ENCODE assay signal across 9 cellular contexts in the genomic region with DNA sequence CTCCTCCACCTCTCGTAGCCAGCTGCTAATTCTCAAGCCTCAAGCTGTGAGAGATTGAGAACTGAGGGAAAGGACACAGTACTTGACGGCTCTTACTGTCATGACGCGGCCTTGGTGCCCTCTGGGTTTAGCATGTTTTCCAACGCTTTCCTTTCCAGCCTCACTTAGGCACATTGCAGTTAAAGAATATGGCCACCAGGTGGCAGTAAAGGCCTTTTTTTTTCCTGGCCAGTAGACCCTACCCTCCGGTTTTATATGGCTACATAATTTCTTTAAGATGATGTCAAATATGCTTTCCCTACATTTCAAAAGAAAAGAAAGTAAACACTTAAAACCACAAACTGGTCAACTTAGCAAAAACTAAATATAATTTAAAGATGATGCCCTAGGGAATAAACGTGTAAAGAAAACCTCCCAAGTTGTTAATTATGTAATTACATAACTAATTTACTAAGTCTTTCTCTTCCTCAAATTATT. TPM values are rescaled to one million over a fixed set of nuclear protein-coding genes. Genes with fewer than 3 reads are reported as not detected.
DNase-seq lines count a peak whose midpoint lies in the region; ATAC-seq and TF ChIP-seq lines count a peak whose summit lies in the region.
"Had no signal": no experiment of that assay in that cellular context is flagged by ENCODE, and none has a peak within 500 bp of the region (broad histone marks: within the 10 kb centered on the region; RNA-seq: fewer than 3 reads in every experiment).

No MANE protein-coding gene starts in this region.

- peaks cover 38 to 51% (median 43%) of the 10 kb centered on the region in 3 donors for H3K4me1 Mint-ChIP-seq in IgD-negative memory B cell
- H3K4me1 Mint-ChIP-seq in natural killer cell treated with Interleukin-12 subunit alpha and Interleukin-12 subunit beta and Interleukin-15 and Interleukin-18, amount 100 ng/mL, for 72 hours (ENCODE audit: low read depth in 2 of 2), result peaks cover 22 to 28% of the 10 kb centered on the region in 2 donors

- H3K27ac ChIP-seq in thyroid gland, result no peak overlapping the region

- no peak for TF ChIP-seq POLR2A in thyroid gland (IDR thresholded peaks at IDR 0.05)

- H3K9me3 ChIP-seq in thyroid gland, result no peaks in the 10 kb centered on the region

- 12 to 14% methylated on average over 7 of the region's 7 CpGs for WGBS in thyroid gland, 2 donors

- DNase-seq in DMS53 (lab: John Stamatoyannopoulos, UW) (peak; percentile 93), NOMO-1 treated with dmso at 0.1 percent for 144 hours (lab: John Stamatoyannopoulos, UW; ENCODE audit: unreplicated experiment) (peak; percentile 48), thyroid gland (peak; percentile 58 to 64)
- DNase-seq in activated CD8-positive, alpha-beta memory T cell treated with anti-CD3 and anti-CD28 coated beads for 24 hours, result peak; percentile 77
- no peak for DNase-seq in natural killer cell treated with Interleukin-12 subunit alpha and Interleukin-12 subunit beta and Interleukin-15 and Interleukin-18, amount 100 ng/mL, for 72 hours (ENCODE audit: low spot score)

- H3K9me3 Mint-ChIP-seq in IgD-negative memory B cell, result no peaks in the 10 kb centered on the region
- no peaks in the 10 kb centered on the region for H3K9me3 Mint-ChIP-seq in natural killer cell treated with Interleukin-12 subunit alpha and Interleukin-12 subunit beta and Interleukin-15 and Interleukin-18, amount 100 ng/mL, for 72 hours
- H3K9me3 Mint-ChIP-seq: activated naive CD4-positive, alpha-beta T cell treated with anti-CD3 and anti-CD28 coated beads, Interleukin-2, amount 50 U/mL, for 24 hours had no signal

- ATAC-seq in esophagus mucosa, result peak; percentile 80
- peak; percentile 70 to 73 for ATAC-seq in natural killer cell treated with Interleukin-12 subunit alpha and Interleukin-12 subunit beta and Interleukin-15 and Interleukin-18, amount 100 ng/mL, for 72 hours
- no peak for ATAC-seq in GM18517 (IDR thresholded peaks at IDR 0.05; ENCODE audit: unreplicated experiment)

- H3K4me3 ChIP-seq in thyroid gland (replicated peaks in 1 of 3), result no peak overlapping the region

- peak overlapping the region in 2 of 4 donors; percentile 22 to 83 for H3K4me3 Mint-ChIP-seq in IgD-negative memory B cell
- peak overlapping the region; percentile 61 for H3K4me3 Mint-ChIP-seq in natural killer cell treated with Interleukin-12 subunit alpha and Interleukin-12 subunit beta and Interleukin-15 and Interleukin-18, amount 100 ng/mL, for 72 hours
- H3K4me3 Mint-ChIP-seq: activated naive CD4-positive, alpha-beta T cell treated with anti-CD3 and anti-CD28 coated beads, Interleukin-2, amount 50 U/mL, for 24 hours had no signal

- no peaks in the 10 kb centered on the region for H3K27me3 ChIP-seq in thyroid gland

- intact Hi-C loops in thyroid gland (cut with DNase I), result loop anchor here (10.0 kb wide), 2 partner anchors 294 to 404 kb away; a partner anchor contains a TSS

- no peaks in the 10 kb centered on the region for H3K4me1 ChIP-seq in thyroid gland

- TF ChIP-seq CTCF in thyroid gland (IDR thresholded peaks at IDR 0.05), result peak; percentile 75 to 97 (median 86)

- peaks cover 4% of the 10 kb centered on the region for H3K36me3 Mint-ChIP-seq in IgD-negative memory B cell
- no peaks in the 10 kb centered on the region for H3K36me3 Mint-ChIP-seq in natural killer cell treated with Interleukin-12 subunit alpha and Interleukin-12 subunit beta and Interleukin-15 and Interleukin-18, amount 100 ng/mL, for 72 hours

- H3K36me3 ChIP-seq in thyroid gland, result no peaks in the 10 kb centered on the region

- peak overlapping the region; percentile 63 to 76 (median 72) for H3K27ac Mint-ChIP-seq in IgD-negative memory B cell
- peak overlapping the region; percentile 52 to 77 for H3K27ac Mint-ChIP-seq in natural killer cell treated with Interleukin-12 subunit alpha and Interleukin-12 subunit beta and Interleukin-15 and Interleukin-18, amount 100 ng/mL, for 72 hours
- H3K27ac Mint-ChIP-seq: activated naive CD4-positive, alpha-beta T cell treated with anti-CD3 and anti-CD28 coated beads, Interleukin-2, amount 50 U/mL, for 24 hours had no signal

- H3K27me3 Mint-ChIP-seq in IgD-negative memory B cell, result no peaks in the 10 kb centered on the region
- H3K27me3 Mint-ChIP-seq in natural killer cell treated with Interleukin-12 subunit alpha and Interleukin-12 subunit beta and Interleukin-15 and Interleukin-18, amount 100 ng/mL, for 72 hours, result no peaks in the 10 kb centered on the region
- H3K27me3 Mint-ChIP-seq: activated naive CD4-positive, alpha-beta T cell treated with anti-CD3 and anti-CD28 coated beads, Interleukin-2, amount 50 U/mL, for 24 hours had no signal

RNA-seq across cellular contexts. Expression of a gene that starts 56.8 kb away (rescaled TPM):
- polyA plus RNA-seq in IgD-negative memory B cell, result 84.7 TPM
- 161 TPM for total RNA-seq in esophagus mucosa
- total RNA-seq in natural killer cell treated with Interleukin-12 subunit alpha and Interleukin-12 subunit beta and Interleukin-15 and Interleukin-18, amount 100 ng/mL, for 72 hours, result 100 to 1,000 TPM; 119 to 155 TPM
- total RNA-seq in thyroid gland, result 100 to 1,000 TPM; 161 to 301 (median 233) TPM
